Comparison of ENCODE assay signal across 10 cellular contexts in the genomic region with DNA sequence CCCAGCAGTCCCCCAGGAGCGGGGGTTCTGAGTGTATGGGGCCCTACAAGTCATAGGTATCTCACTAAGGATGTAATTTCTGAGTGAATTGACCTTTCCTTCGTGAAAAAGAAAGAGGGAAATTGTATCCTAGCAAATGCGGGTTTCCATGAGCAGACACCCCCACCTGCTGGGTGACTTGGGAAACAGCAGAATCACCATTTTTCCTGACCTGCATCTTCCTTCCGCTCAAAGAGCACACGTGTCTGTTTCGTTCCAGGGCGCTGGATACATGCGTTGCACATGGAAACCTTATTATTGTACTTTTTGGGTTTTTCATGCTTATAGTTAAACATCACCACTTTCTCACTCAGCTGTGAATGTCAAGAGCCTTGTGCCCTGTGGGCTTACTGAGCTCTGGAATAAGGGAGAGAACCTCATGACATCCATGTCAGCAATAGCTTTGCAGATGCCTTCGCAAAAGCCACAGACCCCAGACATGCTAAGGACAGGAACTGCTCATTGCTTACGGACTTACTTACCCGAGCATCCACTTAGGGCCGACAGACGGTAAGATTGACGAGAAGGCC.
DNase-seq lines count a peak whose midpoint lies in the region; ATAC-seq, FAIRE-seq and TF ChIP-seq lines count a peak whose summit lies in the region.
"Had no signal": no experiment of that assay in that cellular context is flagged by ENCODE, and none has a peak within 500 bp of the region (broad histone marks: within the 10 kb centered on the region; RNA-seq: fewer than 3 reads in every experiment).

No MANE protein-coding gene starts in this region.

- H3K4me1 Mint-ChIP-seq in stimulated activated naive B cell treated with anti-CD40 and anti-IgM and Interleukin-4, amounts not matched to agents 10 μg/mL and 1 μg/mL and 100 μg/mL, for 72 hours, result peaks cover 10 to 17% of the 10 kb centered on the region in 2 donors

- no peak for TF ChIP-seq EP300 in GM12878 (IDR thresholded peaks at IDR 0.05; ENCODE audit: borderline replicate concordance in 1 of 2, control insufficient read depth in 1 of 2, low read depth in 2 of 2, low read length in 2 of 2)

- no TSS peak for BruUV-seq in GM12878 (replicated peaks; lab: Mats Ljungman, UMichigan)

- H3K4me3 Mint-ChIP-seq in stimulated activated naive B cell treated with anti-CD40 and anti-IgM and Interleukin-4, amounts not matched to agents 10 μg/mL and 1 μg/mL and 100 μg/mL, for 72 hours, result no peak overlapping the region
- H3K4me3 Mint-ChIP-seq: naive thymus-derived CD8-positive, alpha-beta T cell had no signal

- CTCF ChIA-PET in HEK293 (lab: Yijun Ruan, JAX), result interaction anchor here (0.7 to 3.3 kb wide), 19 partner anchors 32 to 998 kb away, joined by 3 to 18 read pairs (median 3); no protein-coding TSS in a partner anchor
- CTCF ChIA-PET in GM12878 (lab: Yijun Ruan, JAX), result interaction anchor here (1.0 kb wide), 1 partner anchor 838 kb away, joined by 3 read pairs; no protein-coding TSS in a partner anchor

- peak; percentile 74 for TF ChIP-seq RAD21 in GM12878 (IDR thresholded peaks at IDR 0.05; ENCODE audit: insufficient read depth, low read depth, low read length)

- H3K79me2 ChIP-seq in GM12878 (ENCODE audit: control insufficient read depth, insufficient read depth, low read length), result no peaks in the 10 kb centered on the region

- H3K36me3 Mint-ChIP-seq in stimulated activated naive B cell treated with anti-CD40 and anti-IgM and Interleukin-4, amounts not matched to agents 10 μg/mL and 1 μg/mL and 100 μg/mL, for 72 hours, result no peaks in the 10 kb centered on the region
- H3K36me3 Mint-ChIP-seq: naive thymus-derived CD8-positive, alpha-beta T cell had no signal

- no peaks in the 10 kb centered on the region for H3K4me1 ChIP-seq in HEK293 (ENCODE audit: control insufficient read depth, insufficient read depth, low read length)
- peaks cover 6% of the 10 kb centered on the region for H3K4me1 ChIP-seq in NT2/D1 (ENCODE audit: insufficient read depth, insufficient read length)
- no peaks in the 10 kb centered on the region for H3K4me1 ChIP-seq in GM12878 (ENCODE audit: control insufficient read depth, insufficient read depth, low read length)

- ATAC-seq in GM12878 (no peak), GM21825 (IDR thresholded peaks at IDR 0.05; ENCODE audit: unreplicated experiment) (no peak), HG02870 (IDR thresholded peaks at IDR 0.05; ENCODE audit: unreplicated experiment) (no peak)
- ATAC-seq in stimulated activated naive B cell treated with anti-CD40 and anti-IgM and Interleukin-4, amounts not matched to agents 10 μg/mL and 1 μg/mL and 100 μg/mL, for 72 hours (replicated peaks), result peak; percentile 22 to 38
- ATAC-seq: naive thymus-derived CD8-positive, alpha-beta T cell had no signal

- H4K20me1 ChIP-seq in GM12878 (ENCODE audit: control insufficient read depth, insufficient read depth), result no peaks in the 10 kb centered on the region

- DNase-seq in CMK (ENCODE audit: low read depth) (peak; percentile 8), NT2/D1 (ENCODE audit: low read depth, low spot score) (peak; percentile 46), GM12878 (ENCODE audit: low read depth, low spot score) (no peak), kidney epithelial cell (ENCODE audit: low read depth) (no peak)
- no peak for DNase-seq in stimulated activated naive B cell treated with anti-CD40 and anti-IgM and Interleukin-4, amounts not matched to agents 10 μg/mL and 1 μg/mL and 100 μg/mL, for 72 hours

- H3K4me2 ChIP-seq in GM12878 (ENCODE audit: control insufficient read depth, insufficient read depth), result no peak overlapping the region

- SMC1A ChIA-PET in GM12878 (lab: Charles Lee; ENCODE audit: uncharacterized antibody, unreplicated experiment), result no interaction called here

- H3K27me3 Mint-ChIP-seq in stimulated activated naive B cell treated with anti-CD40 and anti-IgM and Interleukin-4, amounts not matched to agents 10 μg/mL and 1 μg/mL and 100 μg/mL, for 72 hours, result peaks cover 42 to 48% of the 10 kb centered on the region in 2 donors

- H3K4me3 ChIP-seq in HEK293 (ENCODE audit: low read depth, low read length) (no peak overlapping the region), NT2/D1 (ENCODE audit: insufficient read length, low read depth) (no peak overlapping the region), GM12878 (no peak overlapping the region), kidney epithelial cell (ENCODE audit: low read depth, low read length) (no peak overlapping the region)
- H3K4me3 ChIP-seq: SK-N-MC had no signal

- 28% methylated on average over 14 of the region's 14 CpGs for WGBS in GM12878 (ENCODE audit: insufficient coverage, insufficient replicate concordance, low lambda C conversion rate, missing lambda C conversion rate)

- no peak for TF ChIP-seq POLR2A in GM12878 (IDR thresholded peaks at IDR 0.05; ENCODE audit: low read depth, low read length)

- H3K27me3 ChIP-seq in NT2/D1 (ENCODE audit: insufficient read depth, insufficient read length) (peaks cover 17% of the 10 kb centered on the region), GM12878 (replicated peaks in 1 of 2; ENCODE audit: control insufficient read depth in 2 of 2, insufficient read depth in 2 of 2, low read length in 1 of 2) (no peaks in the 10 kb centered on the region; a peak in 2 of 4 replicates), kidney epithelial cell (ENCODE audit: control insufficient read depth, insufficient read depth, low read length) (peaks cover 4% of the 10 kb centered on the region)

- H3K9me3 ChIP-seq in HEK293 (ENCODE audit: control insufficient read depth, insufficient read depth, low read depth, low read length), result no peaks in the 10 kb centered on the region
- no peaks in the 10 kb centered on the region for H3K9me3 ChIP-seq in NT2/D1 (ENCODE audit: insufficient read depth, low read length)
- no peaks in the 10 kb centered on the region for H3K9me3 ChIP-seq in GM12878 (replicated peaks; ENCODE audit: control insufficient read depth, insufficient read depth, low read length)

- RAD21 ChIA-PET in GM12878 (lab: Charles Lee; ENCODE audit: unreplicated experiment), result no interaction called here

- H3K27ac ChIP-seq in HEK293 (ENCODE audit: extremely low read depth, low read depth, low read length) (no peak overlapping the region), GM12878 (ENCODE audit: control insufficient read depth, insufficient read depth) (no peak overlapping the region)
- H3K27ac ChIP-seq: SK-N-MC had no signal

- POLR2A ChIA-PET in HEK293 (lab: Yijun Ruan, JAX) (no interaction called here), GM12878 (lab: Charles Lee) (no interaction called here)

- TF ChIP-seq CTCF in HEK293 (tag by site-specific recombination; IDR thresholded peaks at IDR 0.05) (peak; percentile 61), GM12878 (IDR thresholded peaks at IDR 0.05 in 2 of 3, conservative IDR thresholded peaks at IDR 0.05 in 1 of 3; ENCODE audit: control insufficient read depth in 2 of 3, extremely low read depth in 1 of 3, insufficient read depth in 1 of 3, low read depth in 3 of 3, low read length in 3 of 3) (peak; percentile 49 to 66 (median 65); a peak in 5 of 6 replicates), kidney epithelial cell (IDR thresholded peaks at IDR 0.05; ENCODE audit: insufficient read depth, low read length, poor library complexity, severe bottlenecking) (peak; percentile 83)

- intact Hi-C loops in GM12878 (cut with micrococcal nuclease; ENCODE audit: unreplicated experiment), result loop anchor here (1.0 to 10.0 kb wide), 4 partner anchors 694 to 1299 kb away; no protein-coding TSS in a partner anchor

- no peaks in the 10 kb centered on the region for H3K36me3 ChIP-seq in HEK293 (ENCODE audit: control insufficient read depth in 2 of 2, insufficient read depth in 1 of 2, low read length in 2 of 2)
- H3K36me3 ChIP-seq in NT2/D1 (ENCODE audit: insufficient read depth, insufficient read length, low read length), result no peaks in the 10 kb centered on the region
- no peaks in the 10 kb centered on the region for H3K36me3 ChIP-seq in GM12878 (ENCODE audit: control insufficient read depth in 2 of 2, insufficient read depth in 2 of 2, low read length in 1 of 2)
- H3K36me3 ChIP-seq in kidney epithelial cell (ENCODE audit: control insufficient read depth, insufficient read depth, low read length), result no peaks in the 10 kb centered on the region

- in situ Hi-C loops in GM12878 (cut with MboI), result loop anchor here (10.0 kb wide), 1 partner anchor 691 kb away; no protein-coding TSS in a partner anchor

- H3K9me3 Mint-ChIP-seq in stimulated activated naive B cell treated with anti-CD40 and anti-IgM and Interleukin-4, amounts not matched to agents 10 μg/mL and 1 μg/mL and 100 μg/mL, for 72 hours, result no peaks in the 10 kb centered on the region
- H3K9me3 Mint-ChIP-seq: naive thymus-derived CD8-positive, alpha-beta T cell had no signal

- no peak overlapping the region for H2AFZ ChIP-seq in GM12878 (ENCODE audit: control insufficient read depth, low read depth, low read length)

- no peak overlapping the region for H3K9ac ChIP-seq in NT2/D1 (ENCODE audit: insufficient read length, low read depth)
- H3K9ac ChIP-seq in GM12878 (ENCODE audit: control insufficient read depth, insufficient read depth, low read length), result no peak overlapping the region

- H3K27ac Mint-ChIP-seq in stimulated activated naive B cell treated with anti-CD40 and anti-IgM and Interleukin-4, amounts not matched to agents 10 μg/mL and 1 μg/mL and 100 μg/mL, for 72 hours, result no peak overlapping the region

- FAIRE-seq in GM12878 (lab: Jason Lieb, UNC), result no peak

TF ChIP-seq in HEK293, 187 proteins besides CTCF, POLR2A, EP300 and RAD21:
- TF ChIP-seq ZNF654 (tag by site-specific recombination; IDR thresholded peaks at IDR 0.05; ENCODE audit: low read depth), result peak; percentile 90
- no peak for TF ChIP-seq ZNF416 (tag by site-specific recombination; IDR thresholded peaks at IDR 0.05)
- 0 out of 2 replicates have a peak, but pooled peaks have one; percentile 12 for TF ChIP-seq PRDM1 (tag by site-specific recombination; IDR thresholded peaks at IDR 0.05)
TF ChIP-seq in HEK293: peak in this region for 2.

TF ChIP-seq in GM12878, 131 proteins besides CTCF, POLR2A, EP300 and RAD21 (continues in another document):
- no peak for TF ChIP-seq KAT2A (conservative IDR thresholded peaks at IDR 0.05; ENCODE audit: control insufficient read depth, low read depth, low read length)

Comparison
In these comparisons a context has a peak if more than half of its experiments do, and no peak if none do; other contexts are left out.
1. DNase-seq: peak in CMK (single experiment) and NT2/D1 (single experiment); none in GM12878 (single experiment), kidney epithelial cell (single experiment) and stimulated activated naive B cell treated with anti-CD40 and anti-IgM and Interleukin-4, amounts not matched to agents 10 μg/mL and 1 μg/mL and 100 μg/mL, for 72 hours (single experiment).
2. ATAC-seq: peak in stimulated activated naive B cell treated with anti-CD40 and anti-IgM and Interleukin-4, amounts not matched to agents 10 μg/mL and 1 μg/mL and 100 μg/mL, for 72 hours (2 of 2); none in GM12878 (single experiment), GM21825 (single experiment) and HG02870 (single experiment).
3. Peak in every context shown above with its lines, with median percentiles within 50 percentile points of each other: CTCF ChIP-seq.